ENCODE assay signal across 24 cellular contexts in the genomic region with DNA sequence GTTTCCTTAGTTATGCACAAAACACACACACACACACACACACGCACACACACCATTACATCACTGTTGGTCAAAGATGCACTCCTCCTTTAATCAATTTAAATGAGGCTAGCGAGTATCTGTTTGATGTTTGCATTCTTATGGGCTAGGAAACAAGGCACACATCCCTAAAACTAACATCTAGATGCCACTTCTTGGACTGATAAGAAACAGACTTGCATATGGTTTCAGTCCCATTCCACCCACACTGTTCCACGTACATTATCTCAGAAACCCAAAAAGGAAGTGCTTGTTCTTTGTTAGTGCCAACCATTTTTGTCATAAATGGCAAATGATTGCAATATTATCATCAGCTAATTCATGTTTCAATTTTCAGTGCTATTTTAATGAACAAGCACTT.
"Had no signal": no experiment of that assay in that cellular context is flagged by ENCODE, and none has a peak within 500 bp of the region (broad histone marks: within the 10 kb centered on the region; RNA-seq: fewer than 3 reads in every experiment).

No MANE protein-coding gene starts in this region.

- H3K27me3 ChIP-seq: gastrocnemius medialis, ovary, sigmoid colon, stomach, thyroid gland had no signal

- H3K27ac Mint-ChIP-seq: dendritic cell treated with granulocyte-macrophage colony-stimulating factor and Interleukin-4, amounts not matched to agents 40 ng/mL and 50 ng/mL, for 4 days; endodermal cell; memory B cell; natural killer cell; stimulated activated effector memory CD8-positive, alpha-beta T cell treated with anti-CD3 and anti-CD28 coated beads, Interleukin-12 subunit alpha, Interleukin-12 subunit beta, amount 100 ng/mL, for 72 hours had no signal

- H3K4me3 Mint-ChIP-seq: dendritic cell treated with granulocyte-macrophage colony-stimulating factor and Interleukin-4, amounts not matched to agents 40 ng/mL and 50 ng/mL, for 4 days; endodermal cell; memory B cell; natural killer cell; stimulated activated effector memory CD8-positive, alpha-beta T cell treated with anti-CD3 and anti-CD28 coated beads, Interleukin-12 subunit alpha, Interleukin-12 subunit beta, amount 100 ng/mL, for 72 hours had no signal

- H3K4me1 Mint-ChIP-seq: endodermal cell; memory B cell; stimulated activated effector memory CD8-positive, alpha-beta T cell treated with anti-CD3 and anti-CD28 coated beads, Interleukin-12 subunit alpha, Interleukin-12 subunit beta, amount 100 ng/mL, for 72 hours had no signal

- H3K9me3 ChIP-seq: gastrocnemius medialis, ovary, psoas muscle, sigmoid colon, stomach, thyroid gland had no signal

- H3K27me3 Mint-ChIP-seq: dendritic cell treated with granulocyte-macrophage colony-stimulating factor and Interleukin-4, amounts not matched to agents 40 ng/mL and 50 ng/mL, for 4 days; memory B cell had no signal

- DNase-seq: effector CD8-positive, alpha-beta T cell; endodermal cell; foreskin fibroblast; gastrocnemius medialis; head of caudate nucleus; natural killer cell; occipital lobe; ovary; posterior cingulate gyrus; psoas muscle; right cardiac atrium; sigmoid colon; stimulated activated CD4-positive, alpha-beta T cell treated with anti-CD3 and anti-CD28 coated beads, Interleukin-2, amount 100 ng/mL, for 24 hours; stimulated activated CD4-positive, alpha-beta T cell treated with anti-CD3 and anti-CD28 coated beads, Interleukin-4, amount 100 ng/mL, for 24 hours; stimulated activated naive CD4-positive, alpha-beta T cell treated with Interleukin-2 at 50 U/mL for 16 hours; stomach; thyroid gland; trophoblast cell had no signal

- H3K27ac ChIP-seq: epithelial cell of prostate, gastrocnemius medialis, ovary, psoas muscle, sigmoid colon, stomach, thyroid gland had no signal

- H3K9me3 Mint-ChIP-seq: dendritic cell treated with granulocyte-macrophage colony-stimulating factor and Interleukin-4, amounts not matched to agents 40 ng/mL and 50 ng/mL, for 4 days; endodermal cell; memory B cell; natural killer cell; stimulated activated effector memory CD8-positive, alpha-beta T cell treated with anti-CD3 and anti-CD28 coated beads, Interleukin-12 subunit alpha, Interleukin-12 subunit beta, amount 100 ng/mL, for 72 hours had no signal

- H3K36me3 Mint-ChIP-seq: memory B cell; natural killer cell; stimulated activated effector memory CD8-positive, alpha-beta T cell treated with anti-CD3 and anti-CD28 coated beads, Interleukin-12 subunit alpha, Interleukin-12 subunit beta, amount 100 ng/mL, for 72 hours had no signal

- H3K4me3 ChIP-seq: gastrocnemius medialis, lung, ovary, psoas muscle, sigmoid colon, stomach, thyroid gland had no signal

- ATAC-seq: esophagus mucosa; gastrocnemius medialis; natural killer cell; psoas muscle; right cardiac atrium; stimulated activated effector memory CD8-positive, alpha-beta T cell treated with anti-CD3 and anti-CD28 coated beads, Interleukin-12 subunit alpha, Interleukin-12 subunit beta, amount 100 ng/mL, for 72 hours had no signal
